In the genomic region with DNA sequence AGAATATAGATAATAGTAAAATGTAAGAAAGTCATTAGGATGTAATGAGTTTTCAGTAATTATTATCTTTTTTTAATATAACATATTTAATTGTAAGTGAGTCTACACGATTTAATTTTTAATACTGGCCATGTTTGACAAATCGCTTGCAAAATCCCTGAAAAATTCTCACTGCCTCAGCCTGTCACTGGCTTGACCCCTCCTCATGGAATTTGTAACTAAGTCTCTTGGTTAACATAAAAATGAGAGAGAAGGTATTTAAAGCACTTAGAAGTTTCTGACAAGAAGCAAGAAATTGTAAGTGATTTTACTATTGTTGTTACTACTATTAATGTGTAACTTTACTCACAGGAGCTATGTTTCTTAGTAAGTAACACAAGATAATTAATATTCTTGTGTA, we compare ENCODE assay signal across 28 cellular contexts.
"Had no signal": no experiment of that assay in that cellular context is flagged by ENCODE, and none has a peak within 500 bp of the region (broad histone marks: within the 10 kb centered on the region; RNA-seq: fewer than 3 reads in every experiment).

No MANE protein-coding gene starts in this region.

- DNase-seq: hypothalamus; immature natural killer cell; kidney; left colon; left lung; midbrain; mucosa of descending colon; naive thymus-derived CD4-positive, alpha-beta T cell; ovary; retina; right cardiac atrium; stimulated activated CD4-positive, alpha-beta T cell treated with anti-CD3 and anti-CD28 coated beads, Interleukin-12 subunit alpha, Interleukin-12 subunit beta, amount 100 ng/mL, for 4 hours; stimulated activated CD4-positive, alpha-beta T cell treated with anti-CD3 and anti-CD28 coated beads, Interleukin-15, amount 100 ng/mL, for 24 hours; stimulated activated CD4-positive, alpha-beta T cell treated with anti-CD3 and anti-CD28 coated beads, Interleukin-2, amount 100 ng/mL, for 24 hours; stimulated activated CD4-positive, alpha-beta T cell treated with anti-CD3 and anti-CD28 coated beads, Interleukin-4, amount 100 ng/mL, for 1 hour; stimulated activated naive B cell treated with anti-CD40 and anti-IgM and Interleukin-4, amounts not matched to agents 10 μg/mL and 1 μg/mL and 100 μg/mL, for 72 hours; stimulated activated naive CD8-positive, alpha-beta T cell treated with anti-CD3 and anti-CD28 coated beads, Interleukin-15, Interleukin-2, amounts not matched to agents 100 U/mL and 50 U/mL, for 24 hours; stomach; testis; thyroid gland; transverse colon; upper lobe of left lung had no signal

- H3K9me3 ChIP-seq: left lung, mucosa of descending colon, ovary, stomach, testis, thyroid gland, transverse colon, upper lobe of left lung, vagina had no signal

- H3K4me1 ChIP-seq: left lung, testis, thyroid gland had no signal

- ATAC-seq: left colon; left lung; mucosa of descending colon; naive thymus-derived CD4-positive, alpha-beta T cell; natural killer cell treated with Interleukin-12 subunit alpha and Interleukin-12 subunit beta and Interleukin-15 and Interleukin-18, amount 100 ng/mL, for 72 hours; right cardiac atrium; sciatic nerve; stimulated activated naive B cell treated with anti-CD40 and anti-IgM and Interleukin-4, amounts not matched to agents 10 μg/mL and 1 μg/mL and 100 μg/mL, for 72 hours; stimulated activated naive CD8-positive, alpha-beta T cell treated with anti-CD3 and anti-CD28 coated beads, Interleukin-15, Interleukin-2, amounts not matched to agents 100 U/mL and 50 U/mL, for 24 hours had no signal

- H3K27ac ChIP-seq: left lung, ovary, skin epidermis, stomach, testis, thyroid gland, transverse colon, upper lobe of left lung, vagina had no signal

- H3K27me3 ChIP-seq: left lung, ovary, stomach, testis, thyroid gland, transverse colon, upper lobe of left lung, vagina had no signal

- H3K4me3 Mint-ChIP-seq: immature natural killer cell; naive thymus-derived CD4-positive, alpha-beta T cell; natural killer cell treated with Interleukin-12 subunit alpha and Interleukin-12 subunit beta and Interleukin-15 and Interleukin-18, amount 100 ng/mL, for 72 hours; stimulated activated naive B cell treated with anti-CD40 and anti-IgM and Interleukin-4, amounts not matched to agents 10 μg/mL and 1 μg/mL and 100 μg/mL, for 72 hours had no signal

- H3K4me1 Mint-ChIP-seq: immature natural killer cell; naive thymus-derived CD4-positive, alpha-beta T cell had no signal

- H3K27ac Mint-ChIP-seq: immature natural killer cell; naive thymus-derived CD4-positive, alpha-beta T cell; natural killer cell treated with Interleukin-12 subunit alpha and Interleukin-12 subunit beta and Interleukin-15 and Interleukin-18, amount 100 ng/mL, for 72 hours; progenitor cell of endocrine pancreas; stimulated activated naive B cell treated with anti-CD40 and anti-IgM and Interleukin-4, amounts not matched to agents 10 μg/mL and 1 μg/mL and 100 μg/mL, for 72 hours had no signal

- H3K36me3 Mint-ChIP-seq: immature natural killer cell; naive thymus-derived CD4-positive, alpha-beta T cell; natural killer cell treated with Interleukin-12 subunit alpha and Interleukin-12 subunit beta and Interleukin-15 and Interleukin-18, amount 100 ng/mL, for 72 hours; stimulated activated naive B cell treated with anti-CD40 and anti-IgM and Interleukin-4, amounts not matched to agents 10 μg/mL and 1 μg/mL and 100 μg/mL, for 72 hours had no signal

- H3K27me3 Mint-ChIP-seq: natural killer cell treated with Interleukin-12 subunit alpha and Interleukin-12 subunit beta and Interleukin-15 and Interleukin-18, amount 100 ng/mL, for 72 hours; progenitor cell of endocrine pancreas had no signal

- H3K4me3 ChIP-seq: left lung, lung, mucosa of descending colon, ovary, skin epidermis, stomach, testis, thyroid gland, transverse colon, upper lobe of left lung, vagina had no signal

- H3K9me3 Mint-ChIP-seq: stimulated activated naive B cell treated with anti-CD40 and anti-IgM and Interleukin-4, amounts not matched to agents 10 μg/mL and 1 μg/mL and 100 μg/mL, for 72 hours had no signal

- H3K36me3 ChIP-seq: left lung, ovary, stomach, thyroid gland, transverse colon, upper lobe of left lung, vagina had no signal
